Comparison of ENCODE assay signal across 9 cellular contexts in genomic region chr15:74315626-74316025, GRCh38. TPM values are rescaled to one million over a fixed set of nuclear protein-coding genes. Genes with fewer than 3 reads are reported as not detected.
DNase-seq lines count a peak whose midpoint lies in the region; ATAC-seq and TF ChIP-seq lines count a peak whose summit lies in the region.
"Had no signal": no experiment of that assay in that cellular context is flagged by ENCODE, and none has a peak within 500 bp of the region (broad histone marks: within the 10 kb centered on the region; RNA-seq: fewer than 3 reads in every experiment).

No MANE protein-coding gene starts in this region.

- TF ChIP-seq CTCF in nephron progenitor cell (IDR thresholded peaks at IDR 0.05) = no peak

- intact Hi-C loops in activated CD4-positive, alpha-beta memory T cell treated with anti-CD3 and anti-CD28 coated beads for 36 hours (cut with micrococcal nuclease) = no loop called here

- no peak overlapping the region for H3K4me3 ChIP-seq in MG63

- H3K36me3 ChIP-seq in MG63 = no peaks in the 10 kb centered on the region

- POLR2A ChIA-PET in activated CD4-positive, alpha-beta memory T cell treated with anti-CD3 and anti-CD28 coated beads for 36 hours (lab: Charles Lee) = no interaction called here

- no peaks in the 10 kb centered on the region for H3K27me3 ChIP-seq in MG63

- H3K9me3 ChIP-seq in MG63 = no peaks in the 10 kb centered on the region

- H3K9me3 Mint-ChIP-seq in activated CD4-positive, alpha-beta memory T cell treated with anti-CD3 and anti-CD28 coated beads for 36 hours = no peaks in the 10 kb centered on the region
- no peaks in the 10 kb centered on the region for H3K9me3 Mint-ChIP-seq in nephron progenitor cell
- H3K9me3 Mint-ChIP-seq: IgD-negative memory B cell had no signal

- no peaks in the 10 kb centered on the region for H3K36me3 Mint-ChIP-seq in activated CD4-positive, alpha-beta memory T cell treated with anti-CD3 and anti-CD28 coated beads for 36 hours
- H3K36me3 Mint-ChIP-seq in nephron progenitor cell (ENCODE audit: low read depth) = no peaks in the 10 kb centered on the region

- CTCF ChIA-PET in activated CD4-positive, alpha-beta memory T cell treated with anti-CD3 and anti-CD28 coated beads for 36 hours (lab: Charles Lee) = no interaction called here

- peak overlapping the region; percentile 5 for H3K27ac Mint-ChIP-seq in activated CD4-positive, alpha-beta memory T cell treated with anti-CD3 and anti-CD28 coated beads for 36 hours
- no peak overlapping the region for H3K27ac Mint-ChIP-seq in nephron progenitor cell

- peaks cover 13% of the 10 kb centered on the region for H3K4me1 Mint-ChIP-seq in activated CD4-positive, alpha-beta memory T cell treated with anti-CD3 and anti-CD28 coated beads for 36 hours (ENCODE audit: low read depth)
- peaks cover 82% of the 10 kb centered on the region for H3K4me1 Mint-ChIP-seq in nephron progenitor cell

- ATAC-seq in HG02678 (IDR thresholded peaks at IDR 0.05; ENCODE audit: unreplicated experiment) = peak; percentile 55
- ATAC-seq in GM18909 (IDR thresholded peaks at IDR 0.05; ENCODE audit: poor library complexity, unreplicated experiment) = no peak
- ATAC-seq in HG02763 (IDR thresholded peaks at IDR 0.05; ENCODE audit: unreplicated experiment) = no peak

- H3K27me3 Mint-ChIP-seq in activated CD4-positive, alpha-beta memory T cell treated with anti-CD3 and anti-CD28 coated beads for 36 hours = no peaks in the 10 kb centered on the region
- peaks cover 21% of the 10 kb centered on the region for H3K27me3 Mint-ChIP-seq in nephron progenitor cell (ENCODE audit: low read depth, poor library complexity)
- H3K27me3 Mint-ChIP-seq: IgD-negative memory B cell had no signal

- no peak overlapping the region for H3K4me3 Mint-ChIP-seq in activated CD4-positive, alpha-beta memory T cell treated with anti-CD3 and anti-CD28 coated beads for 36 hours
- H3K4me3 Mint-ChIP-seq in nephron progenitor cell = peak overlapping the region; percentile 61

- peak; percentile 29 for DNase-seq in NCI-H510A treated with DMSO at 0.1 percent for 48 hours (lab: John Stamatoyannopoulos, UW)
- DNase-seq in NCI-H510A (lab: John Stamatoyannopoulos, UW) = no peak
- peak; percentile 41 for DNase-seq in activated CD4-positive, alpha-beta memory T cell treated with anti-CD3 and anti-CD28 coated beads for 36 hours
- DNase-seq in nephron progenitor cell = no peak
- no peak for DNase-seq in MG63

RNA-seq across cellular contexts. Expression of gene CYP11A1, which starts 51.8 kb away (rescaled TPM):
- under 1 TPM in 1 of 2 experiments, not detected in 1; 0.29 TPM for total RNA-seq in activated CD4-positive, alpha-beta memory T cell treated with anti-CD3 and anti-CD28 coated beads for 36 hours
- 0.30 and 6.3 TPM in 2 replicates for total RNA-seq in MG63 (2014; rRNA removed; shearing (Covaris generic); ENCODE audit: low replicate concordance)

Comparison
In these comparisons a context has a peak if more than half of its experiments do, and no peak if none do; other contexts are left out.
1. DNase-seq: peak in NCI-H510A treated with DMSO at 0.1 percent for 48 hours (single experiment) and activated CD4-positive, alpha-beta memory T cell treated with anti-CD3 and anti-CD28 coated beads for 36 hours (single experiment); none in NCI-H510A (single experiment), nephron progenitor cell (single experiment) and MG63 (single experiment).